Comparison of ENCODE assay signal across 10 cellular contexts in genomic region chr5:23012842-23013241, GRCh38.
A peak's percentile ranks its signal among the peaks of the same experiment; 100 is the strongest.
DNase-seq lines count a peak whose midpoint lies in the region; ATAC-seq and TF ChIP-seq lines count a peak whose summit lies in the region.
"Had no signal": no experiment of that assay in that cellular context is flagged by ENCODE, and none has a peak within 500 bp of the region (broad histone marks: within the 10 kb centered on the region; RNA-seq: fewer than 3 reads in every experiment).

No MANE protein-coding gene starts in this region.

- H3K4me2 ChIP-seq in MM.1S (ENCODE audit: low read depth, low read length): peak overlapping the region; percentile 25; the same call in 1 of the 2 replicates
- H3K4me2 ChIP-seq: smooth muscle cell had no signal

- no peak for TF ChIP-seq POLR2A in gastrocnemius medialis (IDR thresholded peaks at IDR 0.05)

- intact Hi-C loops in activated naive CD4-positive, alpha-beta T cell treated with anti-CD3 and anti-CD28 coated beads for 36 hours (cut with micrococcal nuclease): no loop called here
- intact Hi-C loops in dorsolateral prefrontal cortex (cut with DNase I): no loop called here
- intact Hi-C loops in gastrocnemius medialis (cut with DNase I; ENCODE audit: low total_unique reads): no loop called here

- no peak overlapping the region for H3K27ac Mint-ChIP-seq in activated naive CD4-positive, alpha-beta T cell treated with anti-CD3 and anti-CD28 coated beads for 36 hours

- H3K27me3 Mint-ChIP-seq in activated naive CD4-positive, alpha-beta T cell treated with anti-CD3 and anti-CD28 coated beads for 36 hours (ENCODE audit: low read depth): no peaks in the 10 kb centered on the region

- no peaks in the 10 kb centered on the region for H3K79me2 ChIP-seq in MM.1S (ENCODE audit: low read length)

- H3K36me3 Mint-ChIP-seq in activated naive CD4-positive, alpha-beta T cell treated with anti-CD3 and anti-CD28 coated beads for 36 hours (ENCODE audit: low read depth): no peaks in the 10 kb centered on the region

- H4K20me1 ChIP-seq in MM.1S (ENCODE audit: insufficient read depth, low read length): no peaks in the 10 kb centered on the region

- H3K9me3 Mint-ChIP-seq in activated naive CD4-positive, alpha-beta T cell treated with anti-CD3 and anti-CD28 coated beads for 36 hours: peaks cover 3% of the 10 kb centered on the region

- ATAC-seq in gastrocnemius medialis (no peak), GM19351 (IDR thresholded peaks at IDR 0.05; ENCODE audit: unreplicated experiment) (no peak)

- CTCF ChIA-PET in activated naive CD4-positive, alpha-beta T cell treated with anti-CD3 and anti-CD28 coated beads for 36 hours (lab: Charles Lee): no interaction called here

- H3K36me3 ChIP-seq in MM.1S (replicated peaks; ENCODE audit: insufficient read depth, low read length): no peaks in the 10 kb centered on the region
- H3K36me3 ChIP-seq in thymus (ENCODE audit: control insufficient read depth, insufficient read depth): no peaks in the 10 kb centered on the region
- H3K36me3 ChIP-seq in gastrocnemius medialis: no peaks in the 10 kb centered on the region
- H3K36me3 ChIP-seq: vagina had no signal

- 57% methylated on average over 5 of the region's 5 CpGs for WGBS in thymus

- no peak overlapping the region for H3K9ac ChIP-seq in MM.1S (ENCODE audit: low read length)

- no peak overlapping the region for H3K4me3 ChIP-seq in MM.1S (ENCODE audit: low read length)
- H3K4me3 ChIP-seq in dorsolateral prefrontal cortex: peak overlapping the region in 46 of 59 donors; percentile 3 to 56 (median 24)
- H3K4me3 ChIP-seq in thymus (ENCODE audit: low read length): peak overlapping the region; percentile 12
- no peak overlapping the region for H3K4me3 ChIP-seq in gastrocnemius medialis
- H3K4me3 ChIP-seq: smooth muscle cell had no signal

- H3K4me1 ChIP-seq in MM.1S (ENCODE audit: low read length) (no peaks in the 10 kb centered on the region), thymus (ENCODE audit: control insufficient read depth, insufficient read depth, low read length) (no peaks in the 10 kb centered on the region), gastrocnemius medialis (no peaks in the 10 kb centered on the region)
- H3K4me1 ChIP-seq: vagina had no signal

- in situ Hi-C loops in gastrocnemius medialis (cut with MboI; ENCODE audit: low sequenced_read_pairs in 4 of 4): no loop called here

- no peak for TF ChIP-seq CTCF in MM.1S (IDR thresholded peaks at IDR 0.05; ENCODE audit: low read length)
- no peak for TF ChIP-seq CTCF in dorsolateral prefrontal cortex (IDR thresholded peaks at IDR 0.05 in 54 of 56, conservative IDR thresholded peaks at IDR 0.05 in 2 of 56; ENCODE audit: low read depth in 1 of 56, partially characterized antibody in 56 of 56)
- no peak for TF ChIP-seq CTCF in gastrocnemius medialis (IDR thresholded peaks at IDR 0.05 in 4 of 5, conservative IDR thresholded peaks at IDR 0.05 in 1 of 5)

- H2AFZ ChIP-seq in MM.1S (ENCODE audit: low read length): no peak overlapping the region

- peak overlapping the region; percentile 62 for H3K4me3 Mint-ChIP-seq in activated naive CD4-positive, alpha-beta T cell treated with anti-CD3 and anti-CD28 coated beads for 36 hours

- H3K27me3 ChIP-seq in MM.1S (replicated peaks; ENCODE audit: insufficient read depth, low read length) (peaks cover 26% of the 10 kb centered on the region), dorsolateral prefrontal cortex (no peaks in the 10 kb centered on the region), thymus (ENCODE audit: control insufficient read depth, insufficient read depth) (no peaks in the 10 kb centered on the region), gastrocnemius medialis (no peaks in the 10 kb centered on the region)
- H3K27me3 ChIP-seq: vagina had no signal

- H3K9me3 ChIP-seq in MM.1S (replicated peaks; ENCODE audit: insufficient read depth, low read length) (no peaks in the 10 kb centered on the region), thymus (ENCODE audit: control insufficient read depth) (no peaks in the 10 kb centered on the region), gastrocnemius medialis (no peaks in the 10 kb centered on the region)
- H3K9me3 ChIP-seq: vagina had no signal

- peaks cover 9% of the 10 kb centered on the region for H3K4me1 Mint-ChIP-seq in activated naive CD4-positive, alpha-beta T cell treated with anti-CD3 and anti-CD28 coated beads for 36 hours (ENCODE audit: low read depth)

- no peaks in the 10 kb centered on the region for H3F3A ChIP-seq in MM.1S (ENCODE audit: insufficient read depth, low read length)

- H3K27ac ChIP-seq in MM.1S (ENCODE audit: low read length) (no peak overlapping the region), dorsolateral prefrontal cortex (no peak overlapping the region), thymus (ENCODE audit: low read depth) (no peak overlapping the region), gastrocnemius medialis (no peak overlapping the region)
- H3K27ac ChIP-seq: vagina had no signal

- no peak for DNase-seq in activated naive CD4-positive, alpha-beta T cell treated with anti-CD3 and anti-CD28 coated beads for 36 hours
- no peak for DNase-seq in activated naive CD4-positive, alpha-beta T cell (lab: John Stamatoyannopoulos, UW)
- DNase-seq in MM.1S (peak; percentile 72), dorsolateral prefrontal cortex (no peak), gastrocnemius medialis (no peak), activated gamma-delta T cell (lab: John Stamatoyannopoulos, UW) (no peak)

- H3K9me2 ChIP-seq in MM.1S (replicated peaks; ENCODE audit: insufficient read depth, low read length): no peaks in the 10 kb centered on the region

Comparison
In these comparisons a context has a peak if more than half of its experiments do, and no peak if none do; other contexts are left out.
1. H3K4me3 ChIP-seq: peak in dorsolateral prefrontal cortex (46 of 59) and thymus (single experiment); none in MM.1S (single experiment) and gastrocnemius medialis (0 of 4).